Comparison of ENCODE assay signal across 1 cellular context in genomic region chr5:43320846-43321245, GRCh38.
TF ChIP-seq lines count a peak whose summit lies in the region.

No MANE protein-coding gene starts in this region.

TF ChIP-seq in K562, 482 proteins besides CTCF, POLR2A, EP300 and RAD21 (continued from another document and continues in another):
- peak; percentile 18; the same call in 1 of the 2 replicates for TF ChIP-seq MGA (IDR thresholded peaks at IDR 0.05)
- TF ChIP-seq HLTF (IDR thresholded peaks at IDR 0.05), result peak; percentile 70; the same call in 1 of the 2 replicates
- TF ChIP-seq NR1H2 (CRISPR knock-in tag; IDR thresholded peaks at IDR 0.05), result no peak
- no peak for TF ChIP-seq RBM22 (IDR thresholded peaks at IDR 0.05; ENCODE audit: low read depth, low read length, poor library complexity, severe bottlenecking)
- TF ChIP-seq, protein P1, sequence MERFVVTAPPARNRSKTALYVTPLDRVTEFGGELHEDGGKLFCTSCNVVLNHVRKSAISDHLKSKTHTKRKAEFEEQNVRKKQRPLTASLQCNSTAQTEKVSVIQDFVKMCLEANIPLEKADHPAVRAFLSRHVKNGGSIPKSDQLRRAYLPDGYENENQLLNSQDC (CRISPR knock-in tag; IDR thresholded peaks at IDR 0.05), result no peak
- 0 out of 2 replicates have a peak, but pooled peaks have one; percentile 26 for TF ChIP-seq MYNN (IDR thresholded peaks at IDR 0.05)
- no peak for TF ChIP-seq MYNN (CRISPR knock-in tag; IDR thresholded peaks at IDR 0.05)
- no peak for TF ChIP-seq MTF1 (CRISPR knock-in tag; IDR thresholded peaks at IDR 0.05; ENCODE audit: borderline replicate concordance)
- no peak for TF ChIP-seq MXI1 (IDR thresholded peaks at IDR 0.05; ENCODE audit: low read depth, low read length)
- TF ChIP-seq, protein P2, sequence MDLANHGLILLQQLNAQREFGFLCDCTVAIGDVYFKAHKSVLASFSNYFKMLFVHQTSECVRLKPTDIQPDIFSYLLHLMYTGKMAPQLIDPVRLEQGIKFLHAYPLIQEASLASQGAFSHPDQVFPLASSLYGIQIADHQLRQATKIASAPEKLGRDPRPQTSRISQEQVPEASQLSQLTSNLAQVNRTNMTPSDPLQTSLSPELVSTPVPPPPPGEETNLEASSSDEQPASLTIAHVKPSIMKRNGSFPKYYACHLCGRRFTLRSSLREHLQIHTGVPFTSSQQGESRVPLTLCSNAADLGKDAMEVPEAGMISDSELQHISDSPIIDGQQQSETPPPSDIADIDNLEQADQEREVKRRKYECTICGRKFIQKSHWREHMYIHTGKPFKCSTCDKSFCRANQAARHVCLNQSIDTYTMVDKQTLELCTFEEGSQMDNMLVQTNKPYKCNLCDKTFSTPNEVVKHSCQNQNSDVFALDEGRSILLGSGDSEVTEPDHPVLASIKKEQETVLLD (IDR thresholded peaks at IDR 0.05), result peak; percentile 71; the same call in 1 of the 2 replicates
- TF ChIP-seq HMG20A (CRISPR knock-in tag; conservative IDR thresholded peaks at IDR 0.05), result no peak
- TF ChIP-seq U2AF1 (optimal IDR thresholded peaks at IDR 0.05; ENCODE audit: low read depth, low read length), result no peak
- peak; percentile 54; the same call in 1 of the 2 replicates for TF ChIP-seq BCOR (IDR thresholded peaks at IDR 0.05)
- TF ChIP-seq RNF219 (CRISPR knock-in tag; IDR thresholded peaks at IDR 0.05), result no peak
- TF ChIP-seq MLX (CRISPR knock-in tag; conservative IDR thresholded peaks at IDR 0.05), result no peak
- TF ChIP-seq NFRKB (IDR thresholded peaks at IDR 0.05; ENCODE audit: low read depth), result peak; percentile 40; the same call in 1 of the 2 replicates
- TF ChIP-seq CBFA2T2 (conservative IDR thresholded peaks at IDR 0.05), result peak; percentile 92
- no peak for TF ChIP-seq EWSR1 (IDR thresholded peaks at IDR 0.05; ENCODE audit: borderline replicate concordance, low read depth, partially characterized antibody)
- TF ChIP-seq FOXA3 (CRISPR knock-in tag; conservative IDR thresholded peaks at IDR 0.05 in 1 of 2, IDR thresholded peaks at IDR 0.05 in 1 of 2), result no peak
- no peak for TF ChIP-seq ZNF134 (CRISPR knock-in tag; conservative IDR thresholded peaks at IDR 0.05)
- TF ChIP-seq GMEB1 (CRISPR knock-in tag; IDR thresholded peaks at IDR 0.05), result no peak
- TF ChIP-seq DNMT1 (IDR thresholded peaks at IDR 0.05), result peak; percentile 67; the same call in 1 of the 2 replicates
- TF ChIP-seq MNT (conservative IDR thresholded peaks at IDR 0.05), result no peak
- peak; percentile 74 for TF ChIP-seq TEAD4 (IDR thresholded peaks at IDR 0.05; ENCODE audit: low read length)
- no peak for TF ChIP-seq TEAD4 (CRISPR knock-in tag; IDR thresholded peaks at IDR 0.05; ENCODE audit: borderline replicate concordance)
- TF ChIP-seq BHLHE40 (IDR thresholded peaks at IDR 0.05; ENCODE audit: low read length), result peak; percentile 49; the same call in 1 of the 2 replicates
- TF ChIP-seq TCF7L2 (IDR thresholded peaks at IDR 0.05; ENCODE audit: low read depth, low read length), result no peak
- no peak for TF ChIP-seq TSC22D4 (tag; IDR thresholded peaks at IDR 0.05)
- TF ChIP-seq FOXO4 (CRISPR knock-in tag; IDR thresholded peaks at IDR 0.05), result no peak
- no peak for TF ChIP-seq YY1 (IDR thresholded peaks at IDR 0.05; ENCODE audit: borderline replicate concordance in 1 of 3, control insufficient read depth in 1 of 3, extremely low read depth in 1 of 3, insufficient read depth in 3 of 3, insufficient read length in 1 of 3, insufficient replicate concordance in 2 of 3, low read depth in 1 of 3, low read length in 2 of 3)
- no peak for TF ChIP-seq E2F3 (CRISPR knock-in tag; IDR thresholded peaks at IDR 0.05)
- no peak for TF ChIP-seq SIN3B (IDR thresholded peaks at IDR 0.05; ENCODE audit: low read depth)
- no peak for TF ChIP-seq MAZ (CRISPR knock-in tag; conservative IDR thresholded peaks at IDR 0.05 in 1 of 2, IDR thresholded peaks at IDR 0.05 in 1 of 2)
- TF ChIP-seq TARDBP (IDR thresholded peaks at IDR 0.05), result no peak
- TF ChIP-seq KLF10 (CRISPR knock-in tag; IDR thresholded peaks at IDR 0.05), result no peak
